ENCODE assay signal across 18 cellular contexts in the genomic region with DNA sequence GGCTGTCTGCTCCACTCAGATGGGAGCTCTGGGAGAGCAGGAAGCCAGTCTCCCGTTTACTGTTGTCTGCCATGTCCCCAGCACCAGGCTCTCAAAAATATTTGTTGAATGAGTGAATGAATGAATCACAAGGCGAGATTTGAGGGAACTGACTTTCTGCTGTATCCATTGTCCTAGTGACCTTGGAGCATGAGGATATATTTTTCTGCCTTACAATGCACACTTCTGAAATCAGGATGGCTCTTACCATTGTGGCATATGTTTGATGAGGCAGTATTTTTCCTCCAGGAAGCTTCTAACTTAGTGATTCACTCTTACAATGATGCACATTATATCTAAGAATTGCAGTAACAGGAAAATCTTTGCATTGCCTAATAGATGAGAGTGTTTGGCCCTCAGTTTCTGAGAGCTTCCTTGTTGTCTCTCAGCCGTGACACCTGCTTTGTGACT.
DNase-seq lines count a peak whose midpoint lies in the region; ATAC-seq and TF ChIP-seq lines count a peak whose summit lies in the region.
"Had no signal": no experiment of that assay in that cellular context is flagged by ENCODE, and none has a peak within 500 bp of the region (broad histone marks: within the 10 kb centered on the region; RNA-seq: fewer than 3 reads in every experiment).

No MANE protein-coding gene starts in this region.

- POLR2A ChIA-PET in BJ (lab: Charles Lee), result no interaction called here

- no peak overlapping the region for H3K4me3 ChIP-seq in BJ (ENCODE audit: low read depth, low read length)

- no peaks in the 10 kb centered on the region for H3K36me3 ChIP-seq in BJ (ENCODE audit: control insufficient read depth, insufficient read depth, low read length)

- ATAC-seq in HG03139 (IDR thresholded peaks at IDR 0.05; ENCODE audit: unreplicated experiment), result no peak
- ATAC-seq: activated naive CD8-positive, alpha-beta T cell treated with anti-CD3 and anti-CD28 coated beads, Interleukin-2, amount 50 U/mL, for 24 hours had no signal

- no peak for TF ChIP-seq CTCF in BJ (IDR thresholded peaks at IDR 0.05; ENCODE audit: insufficient read depth, low read depth, low read length)

- no peaks in the 10 kb centered on the region; the same call in 1 of the 2 replicates for H3K27me3 ChIP-seq in BJ (ENCODE audit: control insufficient read depth, insufficient read depth, low read length)

- DNase-seq in BJ (ENCODE audit: low read depth) (peak; percentile 18), HS-5 (ENCODE audit: low read depth) (peak; percentile 39), dermis blood vessel endothelial cell (peak; percentile 30), hepatic stellate cell (ENCODE audit: low spot score) (peak; percentile 19), kidney glomerular epithelial cell (lab: John Stamatoyannopoulos, UW) (no peak), DMS79 treated with DMSO at 0.1 percent for 48 hours (lab: John Stamatoyannopoulos, UW) (no peak)
- no peak for DNase-seq in effector CD8-positive, alpha-beta T cell (lab: John Stamatoyannopoulos, UW)
- DNase-seq: ACHN; activated CD4-positive, alpha-beta T cell treated with anti-CD3 and anti-CD28 coated beads, Interleukin-2, amount 10 ng/mL, durations not matched to agents 24 days and 14 days; activated naive CD8-positive, alpha-beta T cell treated with anti-CD3 and anti-CD28 coated beads, Interleukin-2, amount 50 U/mL, for 24 hours; caudate nucleus; effector memory CD4-positive, alpha-beta T cell; NCI-H1105 treated with DMSO at 0.1 percent for 48 hours; NCI-H524; stimulated activated CD4-positive, alpha-beta T cell treated with anti-CD3 and anti-CD28 coated beads, Interleukin-4, amount 100 ng/mL, for 4 hours; substantia nigra; SW 1271 had no signal

- CTCF ChIA-PET in BJ (lab: Yijun Ruan, JAX), result interaction anchor here (0.8 to 0.9 kb wide), 2 partner anchors 21 to 123 kb away, joined by 3 read pairs; no protein-coding TSS in a partner anchor

Comparison
In these comparisons a context has a peak if more than half of its experiments do, and no peak if none do; other contexts are left out.
1. DNase-seq: peak in BJ (single experiment), HS-5 (single experiment), dermis blood vessel endothelial cell (single experiment) and hepatic stellate cell (single experiment); none in effector CD8-positive, alpha-beta T cell (single experiment), kidney glomerular epithelial cell (single experiment) and DMS79 treated with DMSO at 0.1 percent for 48 hours (single experiment).